ENCODE assay signal across 17 cellular contexts in genomic region chr1:236016083-236016482, GRCh38. TPM values are rescaled to one million over a fixed set of nuclear protein-coding genes. Genes with fewer than 3 reads are reported as not detected.
DNase-seq lines count a peak whose midpoint lies in the region; ATAC-seq and TF ChIP-seq lines count a peak whose summit lies in the region.
"Had no signal": no experiment of that assay in that cellular context is flagged by ENCODE, and none has a peak within 500 bp of the region (broad histone marks: within the 10 kb centered on the region; RNA-seq: fewer than 3 reads in every experiment).

No MANE protein-coding gene starts in this region.

- peak overlapping the region; percentile 28 for H3K27ac ChIP-seq in mammary epithelial cell (ENCODE audit: insufficient read depth, low read depth, low read length)
- H3K27ac ChIP-seq in right atrium auricular region = peak overlapping the region; percentile 82 to 91
- H3K27ac ChIP-seq in SJCRH30 = no peak overlapping the region
- H3K27ac ChIP-seq: colonic mucosa had no signal

- H3K27me3 Mint-ChIP-seq in activated CD4-positive, alpha-beta memory T cell treated with anti-CD3 and anti-CD28 coated beads, Interleukin-2, amount 10 ng/mL, durations not matched to agents 7 days and 5 days = peaks cover 17% of the 10 kb centered on the region
- H3K27me3 Mint-ChIP-seq: activated CD8-positive, alpha-beta T cell treated with anti-CD3 and anti-CD28 coated beads for 36 hours; progenitor cell of endocrine pancreas had no signal

- H3K79me2 ChIP-seq in mammary epithelial cell (ENCODE audit: insufficient read depth, low read length) = no peaks in the 10 kb centered on the region

- POLR2A ChIA-PET in activated CD4-positive, alpha-beta memory T cell treated with anti-CD3 and anti-CD28 coated beads, Interleukin-2, amount 10 ng/mL, durations not matched to agents 7 days and 5 days (lab: Charles Lee) = no interaction called here

- TF ChIP-seq CTCF in mammary epithelial cell (conservative IDR thresholded peaks at IDR 0.05 in 1 of 2, IDR thresholded peaks at IDR 0.05 in 1 of 2; ENCODE audit: extremely low read depth in 1 of 2, insufficient read depth in 1 of 2, low read depth in 1 of 2, low read length in 2 of 2) (no peak), right atrium auricular region (IDR thresholded peaks at IDR 0.05) (no peak)

- no peaks in the 10 kb centered on the region for H4K20me1 ChIP-seq in mammary epithelial cell (ENCODE audit: insufficient read depth, low read length)

- H3K4me3 ChIP-seq in mammary epithelial cell (replicated peaks in 1 of 3; ENCODE audit: insufficient read depth in 1 of 3, low read depth in 2 of 3, low read length in 3 of 3) (no peak overlapping the region), right atrium auricular region (no peak overlapping the region), skeletal muscle cell (ENCODE audit: low read depth, low read length) (no peak overlapping the region), SJCRH30 (no peak overlapping the region)
- H3K4me3 ChIP-seq: colonic mucosa had no signal

- intact Hi-C loops in mammary epithelial cell (cut with micrococcal nuclease) = no loop called here

- no TSS peak for BruUV-seq in mammary epithelial cell (replicated peaks; lab: Mats Ljungman, UMichigan)

- in situ Hi-C loops in mammary epithelial cell (cut with MboI; ENCODE audit: low sequenced_read_pairs in 2 of 2) = no loop called here

- H3K27me3 ChIP-seq in mammary epithelial cell (ENCODE audit: insufficient read depth, low read length) (no peaks in the 10 kb centered on the region), right atrium auricular region (no peaks in the 10 kb centered on the region), SJCRH30 (no peaks in the 10 kb centered on the region)
- H3K27me3 ChIP-seq: colonic mucosa had no signal

- ATAC-seq in activated naive CD4-positive, alpha-beta T cell treated with anti-CD3 and anti-CD28 coated beads, Interleukin-2, amount 50 U/mL, for 72 hours = no peak
- ATAC-seq: activated CD8-positive, alpha-beta T cell treated with anti-CD3 and anti-CD28 coated beads for 36 hours had no signal

- H3K4me3 Mint-ChIP-seq in activated CD4-positive, alpha-beta memory T cell treated with anti-CD3 and anti-CD28 coated beads, Interleukin-2, amount 10 ng/mL, durations not matched to agents 7 days and 5 days = no peak overlapping the region
- H3K4me3 Mint-ChIP-seq: activated CD8-positive, alpha-beta T cell treated with anti-CD3 and anti-CD28 coated beads for 36 hours; memory B cell; T-helper 2 cell treated with Interferon-gamma antibody and Interleukin-4, amounts not matched to agents 5 μg/mL and 100 μg/mL, for 36 hours had no signal

- CTCF ChIA-PET in mammary epithelial cell (lab: Charles Lee; ENCODE audit: low non-redundant PET) = no interaction called here
- CTCF ChIA-PET in activated CD4-positive, alpha-beta memory T cell treated with anti-CD3 and anti-CD28 coated beads, Interleukin-2, amount 10 ng/mL, durations not matched to agents 7 days and 5 days (lab: Charles Lee) = no interaction called here

- peaks cover 19% of the 10 kb centered on the region for H3K4me1 ChIP-seq in mammary epithelial cell (ENCODE audit: insufficient read depth, low read length)
- H3K4me1 ChIP-seq in right atrium auricular region = peaks cover 0 to 26% of the 10 kb centered on the region in 2 donors
- no peaks in the 10 kb centered on the region for H3K4me1 ChIP-seq in SJCRH30
- H3K4me1 ChIP-seq: colonic mucosa had no signal

- no peak overlapping the region for H3K9ac ChIP-seq in mammary epithelial cell (ENCODE audit: insufficient read depth, low read length)

- no peak overlapping the region for H2AFZ ChIP-seq in mammary epithelial cell (ENCODE audit: low read depth, low read length)

- H3K4me2 ChIP-seq in mammary epithelial cell (ENCODE audit: insufficient read depth, low read depth, low read length) = no peak overlapping the region

- no peaks in the 10 kb centered on the region for H3K4me1 Mint-ChIP-seq in activated CD4-positive, alpha-beta memory T cell treated with anti-CD3 and anti-CD28 coated beads, Interleukin-2, amount 10 ng/mL, durations not matched to agents 7 days and 5 days
- H3K4me1 Mint-ChIP-seq: memory B cell had no signal

- DNase-seq in AG20443 (ENCODE audit: low spot score) (peak; percentile 30), mammary epithelial cell (no peak), right atrium auricular region (ENCODE audit: low spot score) (peak; percentile 81), skeletal muscle cell (ENCODE audit: low read depth) (peak; percentile 96), SJCRH30 (no peak)
- no peak for DNase-seq in activated CD4-positive, alpha-beta memory T cell treated with anti-CD3 and anti-CD28 coated beads, Interleukin-2, amount 10 ng/mL, durations not matched to agents 7 days and 5 days
- no peak for DNase-seq in stimulated activated CD4-positive, alpha-beta T cell treated with anti-CD3 and anti-CD28 coated beads, Interleukin-2, amount 100 ng/mL, for 48 hours
- no peak for DNase-seq in activated naive CD4-positive, alpha-beta T cell treated with anti-CD3 and anti-CD28 coated beads, Interleukin-2, amount 50 U/mL, for 72 hours (ENCODE audit: low spot score in 2 of 2)
- DNase-seq: activated CD8-positive, alpha-beta T cell treated with anti-CD3 and anti-CD28 coated beads for 36 hours; colonic mucosa; DMS53; NCI-H1092; NCI-H446 treated with DMSO at 0.1 percent for 48 hours had no signal

- 78% methylated on average over 3 of the region's 3 CpGs for WGBS in mammary epithelial cell (ENCODE audit: low coverage, missing lambda C conversion rate)

- H3K9me3 Mint-ChIP-seq in activated CD4-positive, alpha-beta memory T cell treated with anti-CD3 and anti-CD28 coated beads, Interleukin-2, amount 10 ng/mL, durations not matched to agents 7 days and 5 days = no peaks in the 10 kb centered on the region
- peaks cover 0 to 6% of the 10 kb centered on the region in 2 donors for H3K9me3 Mint-ChIP-seq in activated naive CD4-positive, alpha-beta T cell treated with anti-CD3 and anti-CD28 coated beads, Interleukin-2, amount 50 U/mL, for 72 hours
- H3K9me3 Mint-ChIP-seq: activated CD8-positive, alpha-beta T cell treated with anti-CD3 and anti-CD28 coated beads for 36 hours; memory B cell; T-helper 2 cell treated with Interferon-gamma antibody and Interleukin-4, amounts not matched to agents 5 μg/mL and 100 μg/mL, for 36 hours had no signal

- no peak overlapping the region for H3K27ac Mint-ChIP-seq in activated CD4-positive, alpha-beta memory T cell treated with anti-CD3 and anti-CD28 coated beads, Interleukin-2, amount 10 ng/mL, durations not matched to agents 7 days and 5 days
- no peak overlapping the region for H3K27ac Mint-ChIP-seq in activated naive CD4-positive, alpha-beta T cell treated with anti-CD3 and anti-CD28 coated beads, Interleukin-2, amount 50 U/mL, for 72 hours
- H3K27ac Mint-ChIP-seq: activated CD8-positive, alpha-beta T cell treated with anti-CD3 and anti-CD28 coated beads for 36 hours; memory B cell; progenitor cell of endocrine pancreas; T-helper 2 cell treated with Interferon-gamma antibody and Interleukin-4, amounts not matched to agents 5 μg/mL and 100 μg/mL, for 36 hours had no signal

- no peaks in the 10 kb centered on the region for H3K36me3 Mint-ChIP-seq in activated CD4-positive, alpha-beta memory T cell treated with anti-CD3 and anti-CD28 coated beads, Interleukin-2, amount 10 ng/mL, durations not matched to agents 7 days and 5 days (ENCODE audit: low read depth)
- H3K36me3 Mint-ChIP-seq in activated naive CD4-positive, alpha-beta T cell treated with anti-CD3 and anti-CD28 coated beads, Interleukin-2, amount 50 U/mL, for 72 hours = no peaks in the 10 kb centered on the region

- dilution Hi-C loops in mammary epithelial cell (cut with HindIII; ENCODE audit: low sequenced_read_pairs) = loop anchor here (5.0 kb wide), 2 partner anchors 44 to 76 kb away; no protein-coding TSS in a partner anchor

- no peaks in the 10 kb centered on the region for H3K9me3 ChIP-seq in mammary epithelial cell (replicated peaks; ENCODE audit: insufficient read depth, low read length)
- no peaks in the 10 kb centered on the region for H3K9me3 ChIP-seq in right atrium auricular region
- H3K9me3 ChIP-seq in SJCRH30 (replicated peaks) = no peaks in the 10 kb centered on the region
- H3K9me3 ChIP-seq: colonic mucosa had no signal

- H3K36me3 ChIP-seq in mammary epithelial cell (ENCODE audit: insufficient read depth, low read length) (no peaks in the 10 kb centered on the region), right atrium auricular region (peaks cover 84% of the 10 kb centered on the region), SJCRH30 (no peaks in the 10 kb centered on the region)
- H3K36me3 ChIP-seq: colonic mucosa had no signal

RNA-seq across cellular contexts. Expression of gene NID1, which starts 48.8 kb away (rescaled TPM):
- total RNA-seq in mammary epithelial cell = 10 to 100 TPM in 1 of 2 donors, 1 to 10 TPM in 1; 8.0 to 21.3 TPM
- polyA plus RNA-seq in mammary epithelial cell = 3.7 TPM
- 13.8 TPM for polyA minus RNA-seq in mammary epithelial cell
- 100 to 1,000 TPM in 1 of 2 donors, 10 to 100 TPM in 1; 95.1 to 112 TPM for total RNA-seq in right atrium auricular region
- total RNA-seq in activated CD4-positive, alpha-beta memory T cell treated with anti-CD3 and anti-CD28 coated beads, Interleukin-2, amount 10 ng/mL, durations not matched to agents 7 days and 5 days = under 1 TPM; 0.45 TPM
- 27.4 and 29.6 TPM in 2 replicates for total RNA-seq in SJCRH30 (2014; rRNA removed; shearing (Covaris generic))
- under 1 TPM in 1 of 2 donors, not detected in 1; 0.70 TPM for total RNA-seq in activated naive CD4-positive, alpha-beta T cell treated with anti-CD3 and anti-CD28 coated beads, Interleukin-2, amount 50 U/mL, for 72 hours
- total RNA-seq: HT-29 had no signal

Comparison
In these comparisons a context has a peak if more than half of its experiments do, and no peak if none do; other contexts are left out.
1. DNase-seq: peak in AG20443 (single experiment), right atrium auricular region (single experiment) and skeletal muscle cell (single experiment); none in mammary epithelial cell (single experiment), activated CD4-positive, alpha-beta memory T cell treated with anti-CD3 and anti-CD28 coated beads, Interleukin-2, amount 10 ng/mL, durations not matched to agents 7 days and 5 days (single experiment), SJCRH30 (0 of 2), stimulated activated CD4-positive, alpha-beta T cell treated with anti-CD3 and anti-CD28 coated beads, Interleukin-2, amount 100 ng/mL, for 48 hours (0 of 2) and activated naive CD4-positive, alpha-beta T cell treated with anti-CD3 and anti-CD28 coated beads, Interleukin-2, amount 50 U/mL, for 72 hours (0 of 2).
2. RNA of gene NID1, which starts 48.8 kb away (total RNA-seq): 95.1 to 112 TPM in right atrium auricular region, 27.4 to 29.6 TPM in SJCRH30 and 8.0 to 21.3 TPM in mammary epithelial cell; 0.70 TPM in activated naive CD4-positive, alpha-beta T cell treated with anti-CD3 and anti-CD28 coated beads, Interleukin-2, amount 50 U/mL, for 72 hours and 0.45 TPM in activated CD4-positive, alpha-beta memory T cell treated with anti-CD3 and anti-CD28 coated beads, Interleukin-2, amount 10 ng/mL, durations not matched to agents 7 days and 5 days; every median in the first group is over 4 times any median in the second.